Comparison of ENCODE assay signal across 9 cellular contexts in genomic region chr2:110157153-110157793, GRCh38. TPM values are rescaled to one million over a fixed set of nuclear protein-coding genes. Genes with fewer than 3 reads are reported as not detected.
DNase-seq lines count a peak whose midpoint lies in the region; ATAC-seq, FAIRE-seq and TF ChIP-seq lines count a peak whose summit lies in the region.
"Had no signal": no experiment of that assay in that cellular context is flagged by ENCODE, and none has a peak within 500 bp of the region (broad histone marks: within the 10 kb centered on the region; RNA-seq: fewer than 3 reads in every experiment).

No MANE protein-coding gene starts in this region.

- in situ Hi-C loops in ACHN (cut with HindIII; ENCODE audit: low pct_ligation_motif_present, low pct_unique_long_range_greater_than_20kb, low sequenced_read_pairs) = no loop called here
- in situ Hi-C loops in K562 (cut with MboI) = no loop called here

- BruUV-seq in K562 (replicated peaks; lab: Mats Ljungman, UMichigan) = no TSS peak

- no peak overlapping the region for H3K4me3 ChIP-seq in K562

- TF ChIP-seq CTCF in GM10248 (IDR thresholded peaks at IDR 0.05; ENCODE audit: control extremely low read depth, extremely low read depth, low read depth, missing control alignments) = peak; percentile 86
- TF ChIP-seq CTCF in K562 (IDR thresholded peaks at IDR 0.05 in 2 of 3, conservative IDR thresholded peaks at IDR 0.05 in 1 of 3; ENCODE audit: insufficient read depth in 2 of 3, low read depth in 1 of 3, low read length in 3 of 3) = peak; percentile 52 to 71 (median 69)

- H3K9ac ChIP-seq in K562 (ENCODE audit: insufficient read depth in 1 of 2, low read depth in 2 of 2, low read length in 2 of 2) = no peak overlapping the region

- peaks cover 14 to 26% of the 10 kb centered on the region in 2 donors for H3K9me3 Mint-ChIP-seq in stimulated activated naive CD8-positive, alpha-beta T cell treated with anti-CD3 and anti-CD28 coated beads, Interleukin-15, amount 100 ng/mL, for 72 hours

- H3K27ac ChIP-seq in K562 (ENCODE audit: extremely low read depth, low read depth, low read length) = no peak overlapping the region

- no peak overlapping the region for H3K4me3 Mint-ChIP-seq in stimulated activated naive CD8-positive, alpha-beta T cell treated with anti-CD3 and anti-CD28 coated beads, Interleukin-15, amount 100 ng/mL, for 72 hours
- H3K4me3 Mint-ChIP-seq: immature natural killer cell had no signal

- FAIRE-seq in K562 (lab: Jason Lieb, UNC) = peak; percentile 86

- H3K36me3 ChIP-seq in K562 (ENCODE audit: control insufficient read depth, insufficient read depth, low read length) = no peaks in the 10 kb centered on the region

- H3K79me2 ChIP-seq in K562 (ENCODE audit: control insufficient read depth, insufficient read depth, low read length) = no peaks in the 10 kb centered on the region

- H2AFZ ChIP-seq in K562 (ENCODE audit: low read depth, low read length) = no peak overlapping the region

- H3K4me2 ChIP-seq in K562 (ENCODE audit: insufficient read depth, low read length) = no peak overlapping the region

- no peaks in the 10 kb centered on the region for H3K9me1 ChIP-seq in K562 (ENCODE audit: control insufficient read depth, insufficient read depth, low read length)

- TF ChIP-seq POLR2A in K562 (conservative IDR thresholded peaks at IDR 0.05) = no peak

- intact Hi-C loops in K562 (cut with micrococcal nuclease) = no loop called here

- peak; percentile 42 to 68 for TF ChIP-seq RAD21 in K562 (CRISPR knock-in tag; conservative IDR thresholded peaks at IDR 0.05 in 1 of 2, IDR thresholded peaks at IDR 0.05 in 1 of 2)

- POLR2A ChIA-PET in GM10248 (lab: Yijun Ruan, JAX) = no interaction called here
- POLR2A ChIA-PET in K562 (lab: Yijun Ruan, JAX) = interaction anchor here (0.9 kb wide), 1 partner anchor 14 kb away, joined by 3 read pairs; no protein-coding TSS in a partner anchor

- DNase-seq in ACHN = peak; percentile 63
- DNase-seq in GM10248 (ENCODE audit: extremely low spot score) = peak; percentile 50
- peak; percentile 66 for DNase-seq in NCI-H510A treated with DMSO at 0.1 percent for 48 hours (lab: John Stamatoyannopoulos, UW)
- peak; percentile 18 to 38 (median 24) for DNase-seq in K562 (ENCODE audit: extremely low read depth in 1 of 4, low spot score in 3 of 4)
- peak; percentile 54 for DNase-seq in iPS-NIHi11 (ENCODE audit: low spot score)
- DNase-seq in stimulated activated naive CD8-positive, alpha-beta T cell treated with anti-CD3 and anti-CD28 coated beads, Interleukin-15, amount 100 ng/mL, for 72 hours = peak; percentile 5 to 18
- DNase-seq in OCI-M2 (lab: John Stamatoyannopoulos, UW; ENCODE audit: unreplicated experiment) = no peak

- no peaks in the 10 kb centered on the region for H3K27me3 Mint-ChIP-seq in stimulated activated naive CD8-positive, alpha-beta T cell treated with anti-CD3 and anti-CD28 coated beads, Interleukin-15, amount 100 ng/mL, for 72 hours

- CTCF ChIA-PET in GM10248 (lab: Yijun Ruan, JAX) (interaction anchor here (1.0 to 3.7 kb wide), 6 partner anchors 11 to 50 kb away, joined by 3 to 54 read pairs (median 4); partner anchors contain the start of gene MALL), K562 (lab: Yijun Ruan, JAX; ENCODE audit: low intra/inter-chr PET ratio) (no interaction called here)

- no peak overlapping the region for H3K27ac Mint-ChIP-seq in stimulated activated naive CD8-positive, alpha-beta T cell treated with anti-CD3 and anti-CD28 coated beads, Interleukin-15, amount 100 ng/mL, for 72 hours
- H3K27ac Mint-ChIP-seq: immature natural killer cell had no signal

- ATAC-seq in HG03135 (IDR thresholded peaks at IDR 0.05; ENCODE audit: unreplicated experiment) = peak; percentile 70
- peak; percentile 79 for ATAC-seq in K562
- ATAC-seq in stimulated activated naive CD8-positive, alpha-beta T cell treated with anti-CD3 and anti-CD28 coated beads, Interleukin-15, amount 100 ng/mL, for 72 hours = peak; percentile 74

- whole genome bisulfite sequencing in K562 (ENCODE audit: insufficient coverage, low coverage, missing lambda C conversion rate) = 8% methylated on average over 4 of the region's 4 CpGs

- H4K20me1 ChIP-seq in K562 (replicated peaks; ENCODE audit: control insufficient read depth, insufficient read depth, low read length) = no peaks in the 10 kb centered on the region

- no peaks in the 10 kb centered on the region for H3K4me1 ChIP-seq in K562 (replicated peaks in 1 of 2; ENCODE audit: control insufficient read depth in 2 of 2, insufficient read depth in 2 of 2, low read length in 2 of 2)

- no peaks in the 10 kb centered on the region for H3K9me3 ChIP-seq in K562 (replicated peaks; ENCODE audit: control insufficient read depth, insufficient read depth, low read depth, low read length)

- H3K27me3 ChIP-seq in K562 (ENCODE audit: control insufficient read depth in 2 of 2, insufficient read depth in 2 of 2, low read length in 2 of 2) = no peaks in the 10 kb centered on the region

- no peak for TF ChIP-seq EP300 in K562 (IDR thresholded peaks at IDR 0.05; ENCODE audit: low read length)

- H3K4me1 Mint-ChIP-seq in stimulated activated naive CD8-positive, alpha-beta T cell treated with anti-CD3 and anti-CD28 coated beads, Interleukin-15, amount 100 ng/mL, for 72 hours = peaks cover 4% of the 10 kb centered on the region
- H3K4me1 Mint-ChIP-seq: immature natural killer cell had no signal

TF ChIP-seq in K562, 482 proteins besides CTCF, POLR2A, EP300 and RAD21 (continues in another document):
- no peak for TF ChIP-seq ZNF384 (IDR thresholded peaks at IDR 0.05; ENCODE audit: low read depth, low read length)

RNA-seq across cellular contexts. Expression of gene MALL, which starts 41.7 kb away (rescaled TPM):
- not detected in 2 replicates for total RNA-seq in K562 (2011; cell fraction: chromatin; rRNA removed; ENCODE audit: low replicate concordance)
- total RNA-seq in K562 (2011; cell fraction: nucleolus; rRNA removed) = not detected in 2 replicates
- total RNA-seq in K562 (2011; cell fraction: nucleoplasm; rRNA removed) = not detected in 2 replicates
- total RNA-seq in K562 (2014; rRNA removed) = not detected in 2 replicates
- not detected in 2 replicates for total RNA-seq in K562 (2014; rRNA removed; fragmentation: Illumina TruSeq; extraction: Trizol)
- total RNA-seq in K562 (2015; rRNA removed; fragmentation: Illumina TruSeq; extraction: Trizol) = not detected in 2 replicates
- total RNA-seq in K562 (2021) = 0.24 and 0.27 TPM in 2 replicates
- polyA plus RNA-seq in K562 (2011; rRNA removed) = not detected in 2 replicates
- polyA plus RNA-seq in K562 (2011; cell fraction: cytosol; rRNA removed) = not detected in 2 replicates
- polyA plus RNA-seq in K562 (2011; cell fraction: nucleus; rRNA removed) = not detected in 2 replicates
- polyA plus RNA-seq in K562 (2012) = 0.03 TPM in 1 of 2 replicates, not detected in the other
- polyA plus RNA-seq in K562 (2014; fragmentation: Illumina TruSeq; extraction: Trizol) = not detected in 2 replicates
- not detected for polyA plus RNA-seq in K562 (2014; fragmentation: Nextera tagmentation; extraction: Ambion mirVana)
- not detected in 2 replicates for polyA plus RNA-seq in K562 (2014; rRNA removed)
- polyA minus RNA-seq in K562 (2011; rRNA and poly(A)+ RNA removed) = not detected in 2 replicates
- polyA minus RNA-seq in K562 (2011; cell fraction: cytosol; rRNA and poly(A)+ RNA removed) = not detected in 2 replicates
- not detected in 2 replicates for polyA minus RNA-seq in K562 (2011; cell fraction: nucleus; rRNA and poly(A)+ RNA removed)
- polyA plus RNA-seq: immature natural killer cell had no signal

RNA-seq across cellular contexts. Expression of gene NPHP1, which starts 47.5 kb away (rescaled TPM):
- total RNA-seq in K562 (2011; cell fraction: chromatin; rRNA removed; ENCODE audit: low replicate concordance) = not detected in 2 replicates
- not detected in 2 replicates for total RNA-seq in K562 (2011; cell fraction: nucleolus; rRNA removed)
- total RNA-seq in K562 (2011; cell fraction: nucleoplasm; rRNA removed) = not detected in 2 replicates
- total RNA-seq in K562 (2014; rRNA removed) (0.32 TPM in 1 of 2 replicates, not detected in the other), K562 (2014; rRNA removed; fragmentation: Illumina TruSeq; extraction: Trizol) (not detected in 2 replicates), K562 (2015; rRNA removed; fragmentation: Illumina TruSeq; extraction: Trizol) (not detected in 2 replicates), K562 (2021) (not detected in 2 replicates)
- polyA plus RNA-seq in K562 (2011; rRNA removed) (0.11 and 0.15 TPM in 2 replicates), K562 (2014; fragmentation: Illumina TruSeq; extraction: Trizol) (not detected in 2 replicates), K562 (2014; fragmentation: Nextera tagmentation; extraction: Ambion mirVana) (under 1 TPM; 0.14 to 0.27 TPM), K562 (2014; rRNA removed) (not detected in 2 replicates)
- polyA plus RNA-seq in K562 (2011; cell fraction: cytosol; rRNA removed) = 0.03 and 0.07 TPM in 2 replicates
- polyA plus RNA-seq in K562 (2011; cell fraction: nucleus; rRNA removed) = 0.01 TPM in 1 of 2 replicates, not detected in the other
- 0.03 and 0.04 TPM in 2 replicates for polyA plus RNA-seq in K562 (2012)
- not detected in 2 replicates for polyA minus RNA-seq in K562 (2011; rRNA and poly(A)+ RNA removed)
- polyA minus RNA-seq in K562 (2011; cell fraction: cytosol; rRNA and poly(A)+ RNA removed) = not detected in 2 replicates
- not detected in 2 replicates for polyA minus RNA-seq in K562 (2011; cell fraction: nucleus; rRNA and poly(A)+ RNA removed)
- polyA plus RNA-seq: immature natural killer cell had no signal

RNA-seq across cellular contexts. Expression of gene MTLN, which starts 55.1 kb away (rescaled TPM):
- total RNA-seq in K562 (2011; cell fraction: chromatin; rRNA removed; ENCODE audit: low replicate concordance) = 2.4 and 11.8 TPM in 2 replicates
- total RNA-seq in K562 (2011; cell fraction: nucleolus; rRNA removed) = 42.1 and 47.7 TPM in 2 replicates
- 22.4 and 31.6 TPM in 2 replicates for total RNA-seq in K562 (2011; cell fraction: nucleoplasm; rRNA removed)
- total RNA-seq in K562 (2014; rRNA removed) (76.0 and 97.6 TPM in 2 replicates), K562 (2014; rRNA removed; fragmentation: Illumina TruSeq; extraction: Trizol) (7.5 and 10.5 TPM in 2 replicates), K562 (2015; rRNA removed; fragmentation: Illumina TruSeq; extraction: Trizol) (39.4 and 39.7 TPM in 2 replicates), K562 (2021) (41.3 and 50.2 TPM in 2 replicates)
- polyA plus RNA-seq in K562 (2011; rRNA removed) (33.9 and 34.1 TPM in 2 replicates), K562 (2014; fragmentation: Illumina TruSeq; extraction: Trizol) (7.3 and 32.2 TPM in 2 replicates), K562 (2014; fragmentation: Nextera tagmentation; extraction: Ambion mirVana) (10 to 100 TPM; 25.3 to 51.2 TPM), K562 (2014; rRNA removed) (109 and 129 TPM in 2 replicates)
- polyA plus RNA-seq in K562 (2011; cell fraction: cytosol; rRNA removed) = 26.9 and 72.5 TPM in 2 replicates
- polyA plus RNA-seq in K562 (2011; cell fraction: nucleus; rRNA removed) = 44.3 and 46.5 TPM in 2 replicates
- 46.6 and 50.2 TPM in 2 replicates for polyA plus RNA-seq in K562 (2012)
- polyA minus RNA-seq in K562 (2011; rRNA and poly(A)+ RNA removed) = 3.4 and 7.2 TPM in 2 replicates
- polyA minus RNA-seq in K562 (2011; cell fraction: cytosol; rRNA and poly(A)+ RNA removed) = 4.1 and 6.4 TPM in 2 replicates
- polyA minus RNA-seq in K562 (2011; cell fraction: nucleus; rRNA and poly(A)+ RNA removed) = 24.5 and 25.0 TPM in 2 replicates
